In genomic region chr22:28951969-28952521, GRCh38 we compare ENCODE assay signal across 13 cellular contexts.
DNase-seq lines count a peak whose midpoint lies in the region; ATAC-seq, FAIRE-seq and TF ChIP-seq lines count a peak whose summit lies in the region.
"Had no signal": no experiment of that assay in that cellular context is flagged by ENCODE, and none has a peak within 500 bp of the region (broad histone marks: within the 10 kb centered on the region; RNA-seq: fewer than 3 reads in every experiment).

No MANE protein-coding gene starts in this region.

- 70 to 75% methylated on average over 8 of the region's 8 CpGs for WGBS in pancreas, 2 donors

- FAIRE-seq in pancreas (lab: Jason Lieb, UNC) = peak; percentile 37

- no peak overlapping the region for H3K27ac ChIP-seq in pancreas

- no peak overlapping the region for H3K4me3 ChIP-seq in pancreas

- ATAC-seq in pancreas (peak in 3 of 4 donors; percentile 47 to 71 (median 69)), HG02981 (IDR thresholded peaks at IDR 0.05; ENCODE audit: unreplicated experiment) (no peak)
- ATAC-seq: T-cell had no signal

- no peaks in the 10 kb centered on the region for H3K27me3 ChIP-seq in pancreas

- no peaks in the 10 kb centered on the region for H3K36me3 ChIP-seq in pancreas

- TF ChIP-seq CTCF in pancreas (IDR thresholded peaks at IDR 0.05) = no peak

- peak; percentile 90 for DNase-seq in COLO829 (ENCODE audit: low spot score)
- peak; percentile 56 for DNase-seq in SW480 (ENCODE audit: low spot score)
- DNase-seq in foreskin melanocyte = peak; percentile 82
- no peak for DNase-seq in pancreas
- no peak for DNase-seq in stimulated activated CD4-positive, alpha-beta T cell treated with anti-CD3 and anti-CD28 coated beads, Interleukin-2, amount 100 ng/mL, for 24 hours
- no peak for DNase-seq in NCI-H526 (lab: John Stamatoyannopoulos, UW)
- DNase-seq in DMS114 treated with DMSO at 0.1 percent for 48 hours (lab: John Stamatoyannopoulos, UW; ENCODE audit: unreplicated experiment) = no peak
- DNase-seq: activated CD8-positive, alpha-beta memory T cell treated with anti-CD3 and anti-CD28 coated beads, Interleukin-2, amount 50 U/mL, for 48 hours; C1 segment of cervical spinal cord; effector CD4-positive, alpha-beta T cell; NCI-H2227 treated with DMSO at 0.1 percent for 48 hours; T-cell had no signal

- intact Hi-C loops in pancreas (cut with DNase I) = no loop called here

- no peaks in the 10 kb centered on the region for H3K9me3 ChIP-seq in pancreas

- peaks cover 0 to 16% (median 0%) of the 10 kb centered on the region in 3 donors for H3K4me1 ChIP-seq in pancreas

Comparison
In these comparisons a context has a peak if more than half of its experiments do, and no peak if none do; other contexts are left out.
1. DNase-seq: peak in COLO829 (single experiment), SW480 (single experiment) and foreskin melanocyte (single experiment); none in pancreas (0 of 6), stimulated activated CD4-positive, alpha-beta T cell treated with anti-CD3 and anti-CD28 coated beads, Interleukin-2, amount 100 ng/mL, for 24 hours (0 of 2), NCI-H526 (0 of 2) and DMS114 treated with DMSO at 0.1 percent for 48 hours (single experiment).